Comparison of ENCODE assay signal across 1 cellular context in genomic region chr1:2526824-2527552, GRCh38.
A peak's percentile ranks its signal among the peaks of the same experiment; 100 is the strongest.
TF ChIP-seq lines count a peak whose summit lies in the region.

No MANE protein-coding gene starts in this region.

TF ChIP-seq in SK-N-SH, 30 proteins besides CTCF, POLR2A, EP300 and RAD21 (continued from another document):
- TF ChIP-seq PBX3 (IDR thresholded peaks at IDR 0.05) (no peak), NFIC (IDR thresholded peaks at IDR 0.05; ENCODE audit: borderline replicate concordance) (no peak), GABPA (IDR thresholded peaks at IDR 0.05; ENCODE audit: low read depth) (no peak)
- TF ChIP-seq, protein P1, sequence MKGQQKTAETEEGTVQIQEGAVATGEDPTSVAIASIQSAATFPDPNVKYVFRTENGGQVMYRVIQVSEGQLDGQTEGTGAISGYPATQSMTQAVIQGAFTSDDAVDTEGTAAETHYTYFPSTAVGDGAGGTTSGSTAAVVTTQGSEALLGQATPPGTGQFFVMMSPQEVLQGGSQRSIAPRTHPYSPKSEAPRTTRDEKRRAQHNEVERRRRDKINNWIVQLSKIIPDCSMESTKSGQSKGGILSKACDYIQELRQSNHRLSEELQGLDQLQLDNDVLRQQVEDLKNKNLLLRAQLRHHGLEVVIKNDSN (IDR thresholded peaks at IDR 0.05; ENCODE audit: borderline replicate concordance, low read depth): peak; percentile 18; the same call in 1 of the 2 replicates
